ENCODE assay signal across 1 cellular context in the genomic region with DNA sequence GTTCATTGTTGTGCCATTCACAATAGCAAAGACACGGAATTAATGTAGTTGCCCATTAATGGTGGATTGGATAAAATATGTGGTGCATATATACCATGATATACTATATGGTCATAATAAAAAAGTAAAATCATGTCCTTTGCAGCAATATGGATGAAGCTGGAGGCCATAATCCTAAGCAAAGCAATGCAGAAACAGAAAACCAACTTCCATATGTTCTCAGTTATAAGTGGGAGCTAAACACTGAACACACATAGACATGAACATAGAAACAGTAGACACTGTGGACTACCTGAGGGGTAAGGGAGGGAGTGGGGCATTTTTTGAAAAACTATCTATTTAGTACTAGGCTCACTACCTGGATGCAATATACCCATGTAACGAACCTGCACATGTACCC.
A peak's percentile ranks its signal among the peaks of the same experiment; 100 is the strongest.
TF ChIP-seq lines count a peak whose summit lies in the region.

No MANE protein-coding gene starts in this region.

TF ChIP-seq in GM12878, 131 proteins besides CTCF, POLR2A, EP300 and RAD21:
- TF ChIP-seq POLR2AphosphoS2 (IDR thresholded peaks at IDR 0.05; ENCODE audit: low read depth, low read length) (peak; percentile 75; the same call in 1 of the 2 replicates), MTA3 (IDR thresholded peaks at IDR 0.05; ENCODE audit: borderline replicate concordance, low read length) (peak; percentile 54; the same call in 1 of the 2 replicates), NFIC (IDR thresholded peaks at IDR 0.05; ENCODE audit: low read depth, low read length) (no peak), NR2C2 (IDR thresholded peaks at IDR 0.05; ENCODE audit: borderline replicate concordance, control insufficient read depth, insufficient read length, low read depth) (no peak), POLR2AphosphoS5 (IDR thresholded peaks at IDR 0.05; ENCODE audit: low read length) (0 out of 2 replicates have a peak, but pooled peaks have one; percentile 25)
